Comparison of ENCODE assay signal across 9 cellular contexts in genomic region chr22:39176673-39177455, GRCh38. TPM values are rescaled to one million over a fixed set of nuclear protein-coding genes. Genes with fewer than 3 reads are reported as not detected.
DNase-seq lines count a peak whose midpoint lies in the region; ATAC-seq and TF ChIP-seq lines count a peak whose summit lies in the region.
"Had no signal": no experiment of that assay in that cellular context is flagged by ENCODE, and none has a peak within 500 bp of the region (broad histone marks: within the 10 kb centered on the region; RNA-seq: fewer than 3 reads in every experiment).

No MANE protein-coding gene starts in this region.

- POLR2A ChIA-PET in PC-3 (lab: Charles Lee; ENCODE audit: unreplicated experiment), result interaction anchor here (0.6 kb wide), 2 partner anchors 26 to 29 kb away, joined by 7 to 8 read pairs; no protein-coding TSS in a partner anchor

- H3K27ac ChIP-seq in PC-3 (ENCODE audit: low read length), result peak overlapping the region; percentile 75
- peak overlapping the region; percentile 58 for H3K27ac ChIP-seq in duodenal mucosa (ENCODE audit: low read depth, low read length)
- peak overlapping the region; percentile 60 to 95 (median 88) for H3K27ac ChIP-seq in tibial nerve
- H3K27ac ChIP-seq in dorsolateral prefrontal cortex, result peak overlapping the region in 18 of 59 donors; percentile 1 to 76 (median 53)

- H3K27me3 ChIP-seq in PC-3 (ENCODE audit: low read length) (no peaks in the 10 kb centered on the region), duodenal mucosa (ENCODE audit: control insufficient read depth in 1 of 2, insufficient read depth in 2 of 2, low read length in 2 of 2) (peaks cover 0 to 14% of the 10 kb centered on the region in 2 donors), mucosa of stomach (ENCODE audit: control insufficient read depth, insufficient read depth, low read length) (peaks cover 9% of the 10 kb centered on the region), tibial nerve (no peaks in the 10 kb centered on the region), dorsolateral prefrontal cortex (no peaks in the 10 kb centered on the region)

- H3F3A ChIP-seq in PC-3 (ENCODE audit: low read length, unreplicated experiment), result peaks cover 4% of the 10 kb centered on the region

- no peaks in the 10 kb centered on the region for H3K79me2 ChIP-seq in PC-3 (ENCODE audit: low read length)

- H3K4me3 ChIP-seq in PC-3 (ENCODE audit: low read length) (no peak overlapping the region), duodenal mucosa (ENCODE audit: low read depth in 1 of 2, low read length in 2 of 2) (no peak overlapping the region), mucosa of stomach (ENCODE audit: low read length) (no peak overlapping the region), tibial nerve (no peak overlapping the region), dorsolateral prefrontal cortex (no peak overlapping the region)

- H3K4me2 ChIP-seq in PC-3 (ENCODE audit: low read length), result no peak overlapping the region

- H3K9ac ChIP-seq in PC-3 (ENCODE audit: low read length), result no peak overlapping the region
- peak overlapping the region in 1 of 2 donors; percentile 35 for H3K9ac ChIP-seq in duodenal mucosa (ENCODE audit: low read depth in 1 of 2, low read length in 2 of 2)
- peak overlapping the region; percentile 0 for H3K9ac ChIP-seq in mucosa of stomach (ENCODE audit: low read length)

- H3K36me3 ChIP-seq in PC-3 (ENCODE audit: low read depth, low read length) (no peaks in the 10 kb centered on the region), duodenal mucosa (ENCODE audit: control insufficient read depth in 1 of 2, insufficient read depth in 2 of 2, low read length in 2 of 2) (no peaks in the 10 kb centered on the region), mucosa of stomach (ENCODE audit: control insufficient read depth, insufficient read depth, low read length) (no peaks in the 10 kb centered on the region), tibial nerve (no peaks in the 10 kb centered on the region)

- ATAC-seq in PC-3 (no peak), HG02623 (IDR thresholded peaks at IDR 0.05; ENCODE audit: unreplicated experiment) (no peak)

- DNase-seq in PC-3, result no peak
- DNase-seq in tibial nerve (ENCODE audit: low spot score in 2 of 2), result no peak
- DNase-seq in dorsolateral prefrontal cortex, result no peak
- DNase-seq in CD1c-positive myeloid dendritic cell (ENCODE audit: extremely low spot score), result no peak
- DNase-seq: NCI-H1092; stimulated activated CD4-positive, alpha-beta T cell treated with anti-CD3 and anti-CD28 coated beads, Interleukin-2, amount 100 ng/mL, for 48 hours had no signal

- H3K9me2 ChIP-seq in PC-3 (replicated peaks; ENCODE audit: low read length), result no peaks in the 10 kb centered on the region

- peaks cover 56% of the 10 kb centered on the region for H3K4me1 ChIP-seq in PC-3 (ENCODE audit: insufficient read depth, low read length)
- H3K4me1 ChIP-seq in duodenal mucosa (ENCODE audit: control insufficient read depth in 1 of 2, insufficient read depth in 2 of 2, low read length in 2 of 2), result peaks cover 23 to 35% of the 10 kb centered on the region in 2 donors
- H3K4me1 ChIP-seq in mucosa of stomach (ENCODE audit: control insufficient read depth, insufficient read depth, low read length), result peaks cover 32% of the 10 kb centered on the region
- H3K4me1 ChIP-seq in tibial nerve, result peaks cover 3 to 80% (median 50%) of the 10 kb centered on the region in 4 donors

- no peak for TF ChIP-seq POLR2A in tibial nerve (IDR thresholded peaks at IDR 0.05)

- 56 to 70% methylated on average over 8 to 14 of the region's 15 CpGs for WGBS in tibial nerve, 2 donors

- H4K20me1 ChIP-seq in PC-3 (ENCODE audit: low read length), result no peaks in the 10 kb centered on the region

- no peaks in the 10 kb centered on the region for H3K9me3 ChIP-seq in PC-3 (ENCODE audit: low read length)
- H3K9me3 ChIP-seq in duodenal mucosa (ENCODE audit: control insufficient read depth in 1 of 2, low read length in 2 of 2), result no peaks in the 10 kb centered on the region
- no peaks in the 10 kb centered on the region for H3K9me3 ChIP-seq in mucosa of stomach (ENCODE audit: control insufficient read depth, low read length)
- H3K9me3 ChIP-seq in tibial nerve, result peaks cover 0 to 6% (median 0%) of the 10 kb centered on the region in 4 donors

- TF ChIP-seq CTCF in PC-3 (conservative IDR thresholded peaks at IDR 0.05; ENCODE audit: low read depth, low read length) (no peak), tibial nerve (IDR thresholded peaks at IDR 0.05) (no peak), dorsolateral prefrontal cortex (IDR thresholded peaks at IDR 0.05 in 54 of 56, conservative IDR thresholded peaks at IDR 0.05 in 2 of 56; ENCODE audit: low read depth in 1 of 56, partially characterized antibody in 56 of 56) (no peak)

- no peak overlapping the region for H2AFZ ChIP-seq in PC-3 (ENCODE audit: low read length)

- TF ChIP-seq EP300 in tibial nerve (IDR thresholded peaks at IDR 0.05), result no peak

- no TSS peak for BruUV-seq in PC-3 (replicated peaks; lab: Mats Ljungman, UMichigan)

- CTCF ChIA-PET in PC-3 (lab: Charles Lee), result no interaction called here

- intact Hi-C loops in PC-3 (cut with micrococcal nuclease), result no loop called here
- intact Hi-C loops in dorsolateral prefrontal cortex (cut with DNase I), result no loop called here

RNA-seq across cellular contexts. Expression of gene CBX7, which starts 24.4 kb away (rescaled TPM):
- total RNA-seq in PC-3 (2014; rRNA removed) (8.0 and 8.6 TPM in 2 replicates), tibial nerve (100 to 1,000 TPM; 189 to 264 (median 206) TPM), dorsolateral prefrontal cortex (100 to 1,000 TPM; 112 to 229 (median 170) TPM)

Comparison
In these comparisons a context has a peak if more than half of its experiments do, and no peak if none do; other contexts are left out.
1. RNA of gene CBX7, which starts 24.4 kb away (total RNA-seq): 189 to 264 TPM in tibial nerve and 112 to 229 TPM in dorsolateral prefrontal cortex; 8.0 to 8.6 TPM in PC-3; every median in the first group is over 10 times any median in the second.